ENCODE assay signal across 8 cellular contexts in genomic region chr4:40750461-40751258, GRCh38. TPM values are rescaled to one million over a fixed set of nuclear protein-coding genes. Genes with fewer than 3 reads are reported as not detected.
DNase-seq lines count a peak whose midpoint lies in the region; ATAC-seq, FAIRE-seq and TF ChIP-seq lines count a peak whose summit lies in the region.

No MANE protein-coding gene starts in this region.

- peaks cover 9% of the 10 kb centered on the region; the same call in 1 of the 2 replicates for H3F3A ChIP-seq in PC-9 (ENCODE audit: insufficient read depth, low read depth)

- no peak for DNase-seq in GM19239 (ENCODE audit: insufficient read length, low spot score)
- peak; percentile 16 to 64 for DNase-seq in PC-9
- peak in 1 of 2 donors; percentile 15 for DNase-seq in foreskin keratinocyte
- no peak for DNase-seq in NCI-H2171 (lab: John Stamatoyannopoulos, UW)
- no peak for DNase-seq in GOT3 (lab: John Stamatoyannopoulos, UW)
- no peak for DNase-seq in NCI-H510A treated with DMSO at 0.1 percent for 48 hours (lab: John Stamatoyannopoulos, UW)
- DNase-seq in NCI-H1092 treated with DMSO at 0.1 percent for 48 hours (lab: John Stamatoyannopoulos, UW) = no peak

- CTCF ChIA-PET in PC-9 (lab: Charles Lee) = interaction anchor here (0.6 kb wide), 1 partner anchor 224 kb away, joined by 6 read pairs; no protein-coding TSS in a partner anchor

- H3K4me3 ChIP-seq in PC-9 (peak overlapping the region; percentile 79), rectal smooth muscle tissue (ENCODE audit: low read length) (peak overlapping the region; percentile 72)

- no peak overlapping the region for H3K9ac ChIP-seq in rectal smooth muscle tissue (ENCODE audit: low read length)

- peak overlapping the region; percentile 88 for H3K4me2 ChIP-seq in PC-9

- H2AFZ ChIP-seq in PC-9 = peak overlapping the region; percentile 94

- H3K36me3 ChIP-seq in PC-9 (ENCODE audit: low read depth) (no peaks in the 10 kb centered on the region), rectal smooth muscle tissue (ENCODE audit: control insufficient read depth, insufficient read depth, low read length) (no peaks in the 10 kb centered on the region)

- POLR2A ChIA-PET in PC-9 (lab: Charles Lee; ENCODE audit: unreplicated experiment) = interaction anchor here (0.5 to 0.8 kb wide), 7 partner anchors 21 to 1568 kb away, joined by 3 to 8 read pairs (median 4); partner anchors contain the start of gene RBM47

- peak; percentile 8 for ATAC-seq in foreskin keratinocyte

- no peaks in the 10 kb centered on the region for H3K27me3 ChIP-seq in PC-9 (ENCODE audit: insufficient read depth, low read depth)
- H3K27me3 ChIP-seq in foreskin keratinocyte = peaks cover 20% of the 10 kb centered on the region
- H3K27me3 ChIP-seq in rectal smooth muscle tissue (ENCODE audit: control insufficient read depth, insufficient read depth, low read length) = no peaks in the 10 kb centered on the region

- no peaks in the 10 kb centered on the region for H4K20me1 ChIP-seq in PC-9 (ENCODE audit: insufficient read depth)

- no peak for TF ChIP-seq CTCF in PC-9 (conservative IDR thresholded peaks at IDR 0.05)
- no peak for TF ChIP-seq CTCF in foreskin keratinocyte (conservative IDR thresholded peaks at IDR 0.05)

- peaks cover 18% of the 10 kb centered on the region; the same call in 1 of the 2 replicates for H3K79me2 ChIP-seq in PC-9 (ENCODE audit: low read depth)

- intact Hi-C loops in PC-9 (cut with micrococcal nuclease; ENCODE audit: unreplicated experiment) = loop anchor here (5.0 kb wide), 1 partner anchor 462 kb away; the partner anchor contains the start of gene APBB2

- H3K9me3 ChIP-seq in PC-9 (ENCODE audit: insufficient read depth, low read depth) = no peaks in the 10 kb centered on the region

- no peaks in the 10 kb centered on the region for H3K9me2 ChIP-seq in PC-9 (ENCODE audit: insufficient read depth)

- FAIRE-seq in GM19239 (lab: Jason Lieb, UNC) = peak; percentile 48

- TSS peak; percentile 55 for BruUV-seq in PC-9 (replicated peaks; lab: Mats Ljungman, UMichigan)

- H3K27ac ChIP-seq in PC-9 (peak overlapping the region; percentile 55), foreskin keratinocyte (no peak overlapping the region), rectal smooth muscle tissue (ENCODE audit: low read depth, low read length) (no peak overlapping the region)

- H3K4me1 ChIP-seq in PC-9 (replicated peaks; ENCODE audit: insufficient read depth) (peaks cover 18% of the 10 kb centered on the region), foreskin keratinocyte (no peaks in the 10 kb centered on the region), rectal smooth muscle tissue (ENCODE audit: control insufficient read depth, insufficient read depth, low read length) (no peaks in the 10 kb centered on the region)

RNA-seq across cellular contexts. Expression of gene NSUN7, which starts 0.9 kb away (rescaled TPM):
- total RNA-seq in PC-9 (2021) (16.8 and 18.5 TPM in 2 replicates), foreskin keratinocyte (0.71 and 1.3 TPM in 2 replicates)
- polyA plus RNA-seq in foreskin keratinocyte = 0.33 and 0.41 TPM in 2 replicates

Comparison
In these comparisons a context has a peak if more than half of its experiments do, and no peak if none do; other contexts are left out.
1. DNase-seq: peak in PC-9 (2 of 2); none in GM19239 (single experiment), NCI-H2171 (single experiment), GOT3 (single experiment), NCI-H510A treated with DMSO at 0.1 percent for 48 hours (single experiment) and NCI-H1092 treated with DMSO at 0.1 percent for 48 hours (single experiment).